In the genomic region with DNA sequence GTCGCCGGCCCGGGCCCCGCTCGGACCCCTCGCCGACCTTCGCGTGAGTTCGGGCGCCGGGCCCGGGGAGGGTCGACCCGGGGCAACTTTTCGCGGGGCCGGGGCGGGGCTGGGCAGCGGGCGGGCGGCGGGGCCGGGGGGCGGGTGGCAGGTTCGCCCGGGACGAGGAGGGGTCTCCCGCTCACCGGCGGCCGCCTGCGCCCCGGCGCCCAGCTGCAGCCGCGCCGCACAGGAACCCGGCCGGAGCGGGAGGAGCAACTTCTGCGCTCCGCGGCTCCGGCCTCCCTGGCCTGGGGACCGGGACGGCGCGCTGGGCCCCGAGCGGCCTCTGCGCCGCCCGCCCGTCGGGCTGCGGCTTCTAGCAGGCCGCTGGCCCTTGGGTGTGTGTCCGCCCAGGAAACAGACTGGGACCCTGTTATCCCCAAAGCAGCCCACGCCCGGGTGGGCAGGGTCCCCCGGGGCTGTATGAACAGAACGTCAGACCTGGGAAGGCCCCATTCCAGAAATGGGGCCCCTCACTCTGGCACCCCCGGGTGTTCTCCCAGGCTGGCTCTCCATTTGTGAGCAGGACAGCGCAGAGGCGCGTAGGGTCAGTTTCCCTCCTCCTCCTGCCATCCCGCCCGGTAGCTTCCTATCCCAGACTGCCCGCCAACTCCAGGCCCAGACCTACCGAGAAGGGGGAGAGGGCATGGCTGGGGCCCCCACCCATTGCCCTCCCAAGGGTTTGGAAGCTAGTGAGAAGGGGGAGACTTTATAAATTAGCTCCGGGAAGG, we compare ENCODE assay signal across 7 cellular contexts. TPM values are rescaled to one million over a fixed set of nuclear protein-coding genes. Genes with fewer than 3 reads are reported as not detected.
DNase-seq lines count a peak whose midpoint lies in the region; ATAC-seq and TF ChIP-seq lines count a peak whose summit lies in the region.

No MANE protein-coding gene starts in this region.

- H3K4me3 ChIP-seq in GM23338: peak overlapping the region; percentile 70
- H3K4me3 ChIP-seq in esophagus squamous epithelium: peak overlapping the region; percentile 66 to 88 (median 80)

- peaks cover 49% of the 10 kb centered on the region for H3K79me2 ChIP-seq in GM23338 (replicated peaks; ENCODE audit: insufficient read depth)

- peak; percentile 63 for DNase-seq in GM23338 (ENCODE audit: low spot score)
- peak; percentile 66 for DNase-seq in RPMI8226
- DNase-seq in esophagus squamous epithelium (lab: John Stamatoyannopoulos, UW): no peak
- DNase-seq in nephron progenitor cell: peak; percentile 56
- no peak for DNase-seq in NCI-H1930 (lab: John Stamatoyannopoulos, UW)
- DNase-seq in OCI-M2 (lab: John Stamatoyannopoulos, UW; ENCODE audit: unreplicated experiment): no peak

- no peak overlapping the region for H3K27ac ChIP-seq in GM23338 (ENCODE audit: low read depth)
- peak overlapping the region; percentile 88 to 95 (median 90) for H3K27ac ChIP-seq in esophagus squamous epithelium

- no peaks in the 10 kb centered on the region for H3K9me3 Mint-ChIP-seq in GM23338
- H3K9me3 Mint-ChIP-seq in nephron progenitor cell: no peaks in the 10 kb centered on the region

- intact Hi-C loops in esophagus squamous epithelium (cut with DNase I): loop anchor here (10.0 kb wide), 1 partner anchor 88 kb away; no protein-coding TSS in a partner anchor

- H3K4me3 Mint-ChIP-seq in GM23338 (peak overlapping the region; percentile 69), nephron progenitor cell (peak overlapping the region; percentile 78)

- no peaks in the 10 kb centered on the region for H3K9me3 ChIP-seq in esophagus squamous epithelium

- H3K4me1 Mint-ChIP-seq in GM23338 (peaks cover 35% of the 10 kb centered on the region), nephron progenitor cell (peaks cover 70% of the 10 kb centered on the region)

- no peaks in the 10 kb centered on the region for H3K36me3 Mint-ChIP-seq in GM23338 (ENCODE audit: low read depth)
- H3K36me3 Mint-ChIP-seq in nephron progenitor cell (ENCODE audit: low read depth): no peaks in the 10 kb centered on the region

- peak overlapping the region; percentile 91 for H3K4me2 ChIP-seq in GM23338

- H2AFZ ChIP-seq in GM23338: no peak overlapping the region

- peaks cover 12% of the 10 kb centered on the region; the same call in 1 of the 2 replicates for H4K20me1 ChIP-seq in GM23338 (replicated peaks; ENCODE audit: insufficient read depth)

- no peak for TF ChIP-seq POLR2A in esophagus squamous epithelium (IDR thresholded peaks at IDR 0.05)

- H3K4me1 ChIP-seq in GM23338 (ENCODE audit: insufficient read depth) (peaks cover 2% of the 10 kb centered on the region; the same call in 1 of the 2 replicates), esophagus squamous epithelium (peaks cover 53 to 82% (median 63%) of the 10 kb centered on the region in 3 donors)

- no peaks in the 10 kb centered on the region for H3K36me3 ChIP-seq in GM23338 (ENCODE audit: insufficient read depth)
- no peaks in the 10 kb centered on the region for H3K36me3 ChIP-seq in esophagus squamous epithelium

- no peaks in the 10 kb centered on the region for H3K9me2 ChIP-seq in GM23338 (ENCODE audit: insufficient read depth)

- H3F3A ChIP-seq in GM23338 (replicated peaks; ENCODE audit: low read depth): 0 out of 2 replicates have a peak, but pooled peaks cover 5% of the 10 kb centered on the region

- H3K27me3 Mint-ChIP-seq in GM23338 (ENCODE audit: insufficient read depth, low read depth, poor library complexity) (peaks cover 12% of the 10 kb centered on the region), nephron progenitor cell (ENCODE audit: low read depth, poor library complexity) (peaks cover 7% of the 10 kb centered on the region)

- TF ChIP-seq CTCF in GM23338 (conservative IDR thresholded peaks at IDR 0.05; ENCODE audit: low read depth in 2 of 2): no peak
- TF ChIP-seq CTCF in esophagus squamous epithelium (IDR thresholded peaks at IDR 0.05): no peak
- TF ChIP-seq CTCF in nephron progenitor cell (IDR thresholded peaks at IDR 0.05): no peak

- 0% methylated on average over 1 of the region's 72 CpGs; no CpG with 5 or more reads in 1 of the 2 donors for WGBS in esophagus squamous epithelium, 2 donors

- H3K27me3 ChIP-seq in GM23338 (ENCODE audit: insufficient read depth): peaks cover 3% of the 10 kb centered on the region; the same call in 1 of the 2 replicates
- no peaks in the 10 kb centered on the region for H3K27me3 ChIP-seq in esophagus squamous epithelium

- no peak overlapping the region for H3K27ac Mint-ChIP-seq in GM23338
- H3K27ac Mint-ChIP-seq in nephron progenitor cell: no peak overlapping the region

- ATAC-seq in GM23338: peak; percentile 13
- ATAC-seq in HG03432 (IDR thresholded peaks at IDR 0.05; ENCODE audit: unreplicated experiment): no peak

TF ChIP-seq in GM23338, 12 proteins besides CTCF, POLR2A, EP300 and RAD21 (continues in another document):
- no peak for TF ChIP-seq POLR2AphosphoS5 (IDR thresholded peaks at IDR 0.05; ENCODE audit: low read depth)
- TF ChIP-seq, protein P1, sequence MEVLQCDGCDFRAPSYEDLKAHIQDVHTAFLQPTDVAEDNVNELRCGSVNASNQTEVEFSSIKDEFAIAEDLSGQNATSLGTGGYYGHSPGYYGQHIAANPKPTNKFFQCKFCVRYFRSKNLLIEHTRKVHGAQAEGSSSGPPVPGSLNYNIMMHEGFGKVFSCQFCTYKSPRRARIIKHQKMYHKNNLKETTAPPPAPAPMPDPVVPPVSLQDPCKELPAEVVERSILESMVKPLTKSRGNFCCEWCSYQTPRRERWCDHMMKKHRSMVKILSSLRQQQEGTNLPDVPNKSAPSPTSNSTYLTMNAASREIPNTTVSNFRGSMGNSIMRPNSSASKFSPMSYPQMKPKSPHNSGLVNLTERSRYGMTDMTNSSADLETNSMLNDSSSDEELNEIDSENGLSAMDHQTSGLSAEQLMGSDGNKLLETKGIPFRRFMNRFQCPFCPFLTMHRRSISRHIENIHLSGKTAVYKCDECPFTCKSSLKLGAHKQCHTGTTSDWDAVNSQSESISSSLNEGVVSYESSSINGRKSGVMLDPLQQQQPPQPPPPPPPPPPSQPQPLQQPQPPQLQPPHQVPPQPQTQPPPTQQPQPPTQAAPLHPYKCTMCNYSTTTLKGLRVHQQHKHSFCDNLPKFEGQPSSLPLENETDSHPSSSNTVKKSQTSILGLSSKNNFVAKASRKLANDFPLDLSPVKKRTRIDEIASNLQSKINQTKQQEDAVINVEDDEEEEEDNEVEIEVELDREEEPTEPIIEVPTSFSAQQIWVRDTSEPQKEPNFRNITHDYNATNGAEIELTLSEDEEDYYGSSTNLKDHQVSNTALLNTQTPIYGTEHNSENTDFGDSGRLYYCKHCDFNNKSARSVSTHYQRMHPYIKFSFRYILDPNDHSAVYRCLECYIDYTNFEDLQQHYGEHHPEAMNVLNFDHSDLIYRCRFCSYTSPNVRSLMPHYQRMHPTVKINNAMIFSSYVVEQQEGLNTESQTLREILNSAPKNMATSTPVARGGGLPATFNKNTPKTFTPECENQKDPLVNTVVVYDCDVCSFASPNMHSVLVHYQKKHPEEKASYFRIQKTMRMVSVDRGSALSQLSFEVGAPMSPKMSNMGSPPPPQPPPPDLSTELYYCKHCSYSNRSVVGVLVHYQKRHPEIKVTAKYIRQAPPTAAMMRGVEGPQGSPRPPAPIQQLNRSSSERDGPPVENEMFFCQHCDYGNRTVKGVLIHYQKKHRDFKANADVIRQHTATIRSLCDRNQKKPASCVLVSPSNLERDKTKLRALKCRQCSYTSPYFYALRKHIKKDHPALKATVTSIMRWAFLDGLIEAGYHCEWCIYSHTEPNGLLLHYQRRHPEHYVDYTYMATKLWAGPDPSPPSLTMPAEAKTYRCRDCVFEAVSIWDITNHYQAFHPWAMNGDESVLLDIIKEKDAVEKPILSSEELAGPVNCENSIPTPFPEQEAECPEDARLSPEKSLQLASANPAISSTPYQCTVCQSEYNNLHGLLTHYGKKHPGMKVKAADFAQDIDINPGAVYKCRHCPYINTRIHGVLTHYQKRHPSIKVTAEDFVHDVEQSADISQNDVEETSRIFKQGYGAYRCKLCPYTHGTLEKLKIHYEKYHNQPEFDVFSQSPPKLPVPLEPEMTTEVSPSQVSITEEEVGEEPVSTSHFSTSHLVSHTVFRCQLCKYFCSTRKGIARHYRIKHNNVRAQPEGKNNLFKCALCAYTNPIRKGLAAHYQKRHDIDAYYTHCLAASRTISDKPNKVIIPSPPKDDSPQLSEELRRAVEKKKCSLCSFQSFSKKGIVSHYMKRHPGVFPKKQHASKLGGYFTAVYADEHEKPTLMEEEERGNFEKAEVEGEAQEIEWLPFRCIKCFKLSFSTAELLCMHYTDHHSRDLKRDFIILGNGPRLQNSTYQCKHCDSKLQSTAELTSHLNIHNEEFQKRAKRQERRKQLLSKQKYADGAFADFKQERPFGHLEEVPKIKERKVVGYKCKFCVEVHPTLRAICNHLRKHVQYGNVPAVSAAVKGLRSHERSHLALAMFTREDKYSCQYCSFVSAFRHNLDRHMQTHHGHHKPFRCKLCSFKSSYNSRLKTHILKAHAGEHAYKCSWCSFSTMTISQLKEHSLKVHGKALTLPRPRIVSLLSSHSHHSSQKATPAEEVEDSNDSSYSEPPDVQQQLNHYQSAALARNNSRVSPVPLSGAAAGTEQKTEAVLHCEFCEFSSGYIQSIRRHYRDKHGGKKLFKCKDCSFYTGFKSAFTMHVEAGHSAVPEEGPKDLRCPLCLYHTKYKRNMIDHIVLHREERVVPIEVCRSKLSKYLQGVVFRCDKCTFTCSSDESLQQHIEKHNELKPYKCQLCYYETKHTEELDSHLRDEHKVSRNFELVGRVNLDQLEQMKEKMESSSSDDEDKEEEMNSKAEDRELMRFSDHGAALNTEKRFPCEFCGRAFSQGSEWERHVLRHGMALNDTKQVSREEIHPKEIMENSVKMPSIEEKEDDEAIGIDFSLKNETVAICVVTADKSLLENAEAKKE (CRISPR knock-in tag; IDR thresholded peaks at IDR 0.05): no peak
- TF ChIP-seq EZH2phosphoT487 (IDR thresholded peaks at IDR 0.05; ENCODE audit: unreplicated experiment): no peak
- TF ChIP-seq STAT1 (IDR thresholded peaks at IDR 0.05; ENCODE audit: unreplicated experiment): no peak
- TF ChIP-seq NANOG (IDR thresholded peaks at IDR 0.05; ENCODE audit: borderline replicate concordance): no peak
- TF ChIP-seq, protein P2, sequence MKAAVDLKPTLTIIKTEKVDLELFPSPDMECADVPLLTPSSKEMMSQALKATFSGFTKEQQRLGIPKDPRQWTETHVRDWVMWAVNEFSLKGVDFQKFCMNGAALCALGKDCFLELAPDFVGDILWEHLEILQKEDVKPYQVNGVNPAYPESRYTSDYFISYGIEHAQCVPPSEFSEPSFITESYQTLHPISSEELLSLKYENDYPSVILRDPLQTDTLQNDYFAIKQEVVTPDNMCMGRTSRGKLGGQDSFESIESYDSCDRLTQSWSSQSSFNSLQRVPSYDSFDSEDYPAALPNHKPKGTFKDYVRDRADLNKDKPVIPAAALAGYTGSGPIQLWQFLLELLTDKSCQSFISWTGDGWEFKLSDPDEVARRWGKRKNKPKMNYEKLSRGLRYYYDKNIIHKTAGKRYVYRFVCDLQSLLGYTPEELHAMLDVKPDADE (IDR thresholded peaks at IDR 0.05): no peak
- TF ChIP-seq EZH2 (IDR thresholded peaks at IDR 0.05; ENCODE audit: low read depth, unreplicated experiment): no peak

RNA-seq across cellular contexts. Expression of a gene that starts 0.7 kb away (rescaled TPM):
- 14.9 and 17.9 TPM in 2 replicates for total RNA-seq in GM23338 (2014; rRNA removed; shearing (Covaris generic))
- polyA plus RNA-seq in GM23338 (2016; fragmentation: Nextera tagmentation; extraction: Ambion mirVana): 4.8 and 4.9 TPM in 2 replicates
- total RNA-seq in esophagus squamous epithelium: 10 to 100 TPM; 41.8 to 83.1 (median 50.4) TPM

Comparison
In these comparisons a context has a peak if more than half of its experiments do, and no peak if none do; other contexts are left out.
1. DNase-seq: peak in GM23338 (single experiment), RPMI8226 (single experiment) and nephron progenitor cell (single experiment); none in esophagus squamous epithelium (single experiment), NCI-H1930 (0 of 2) and OCI-M2 (single experiment).